ENCODE assay signal across 9 cellular contexts in the genomic region with DNA sequence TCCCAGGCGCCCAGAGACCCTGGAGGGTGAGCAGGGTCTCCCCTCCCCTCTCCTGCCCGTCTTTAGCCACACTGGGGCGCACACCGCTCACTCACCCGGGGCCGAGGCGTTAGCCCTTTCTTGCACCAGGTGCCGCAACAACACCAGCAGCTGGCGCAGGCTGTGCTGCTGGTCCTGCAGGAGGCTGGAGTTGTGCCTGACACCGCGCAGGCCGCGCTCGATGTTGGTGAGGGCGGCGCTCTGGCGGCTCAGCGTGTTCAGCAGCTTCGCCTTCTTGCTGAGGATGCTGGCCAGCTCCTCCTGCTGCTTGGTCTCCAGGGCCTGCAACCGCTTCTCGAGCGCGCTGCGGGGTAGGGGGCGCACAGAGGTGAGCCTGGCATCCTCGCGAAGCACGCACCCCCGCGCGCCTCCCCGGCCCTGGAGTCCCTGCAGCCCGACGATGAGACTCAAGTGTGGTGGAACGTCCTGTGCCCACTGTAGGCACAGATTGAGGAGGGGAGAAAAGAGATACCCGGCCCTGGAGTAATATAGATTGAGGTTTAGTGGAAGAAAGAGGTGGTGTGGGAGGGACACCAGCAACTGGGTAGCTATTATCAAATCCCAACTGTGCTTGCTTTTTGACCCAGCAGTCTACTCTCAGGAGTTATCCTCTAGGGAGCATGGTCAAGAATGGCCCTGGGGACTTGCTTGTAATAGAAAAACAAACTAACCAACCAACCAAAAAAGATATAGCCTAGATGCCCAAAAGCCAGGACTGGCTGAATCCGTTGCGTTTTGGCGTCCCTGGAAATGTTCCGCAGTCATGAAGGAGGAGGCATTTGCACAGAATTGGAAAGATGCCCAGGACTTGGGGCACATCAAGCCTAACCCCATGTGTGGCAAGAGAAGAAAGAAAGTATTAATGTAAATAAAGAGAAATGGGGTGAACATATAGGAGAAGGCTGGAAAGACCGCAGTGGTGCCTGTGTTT. TPM values are rescaled to one million over a fixed set of nuclear protein-coding genes. Genes with fewer than 3 reads are reported as not detected.
DNase-seq lines count a peak whose midpoint lies in the region; ATAC-seq and TF ChIP-seq lines count a peak whose summit lies in the region.
"Had no signal": no experiment of that assay in that cellular context is flagged by ENCODE, and none has a peak within 500 bp of the region (broad histone marks: within the 10 kb centered on the region; RNA-seq: fewer than 3 reads in every experiment).

No MANE protein-coding gene starts in this region.

- H3K4me3 ChIP-seq in PC-3 (ENCODE audit: low read length), result no peak overlapping the region

- no peak overlapping the region for H3K9ac ChIP-seq in PC-3 (ENCODE audit: low read length)

- H3K27ac Mint-ChIP-seq in Calu3 (ENCODE audit: unreplicated experiment), result no peak overlapping the region

- peaks cover 8% of the 10 kb centered on the region for H3K36me3 Mint-ChIP-seq in Calu3 (ENCODE audit: insufficient read depth, unreplicated experiment)

- peaks cover 11% of the 10 kb centered on the region for H3K4me1 ChIP-seq in PC-3 (ENCODE audit: insufficient read depth, low read length)

- peak; percentile 21; the same call in 1 of the 2 replicates for TF ChIP-seq CTCF in PC-3 (conservative IDR thresholded peaks at IDR 0.05; ENCODE audit: low read depth, low read length)
- no peak for TF ChIP-seq CTCF in Calu3 (IDR thresholded peaks at IDR 0.05; ENCODE audit: unreplicated experiment)

- H3K27ac ChIP-seq in PC-3 (ENCODE audit: low read length), result no peak overlapping the region
- H3K27ac ChIP-seq: WERI-Rb-1 had no signal

- DNase-seq in GM04504 (ENCODE audit: low read depth), result peak; percentile 10
- peak; percentile 36 for DNase-seq in PC-3
- DNase-seq in Right ventricle myocardium superior, result peak; percentile 82
- peak in 9 of 10 donors; percentile 17 to 94 (median 60) for DNase-seq in posterior cingulate gyrus
- no peak for DNase-seq in cortex of kidney (lab: John Stamatoyannopoulos, UW)
- no peak for DNase-seq in Calu3
- DNase-seq in left lobe of liver (ENCODE audit: low spot score), result no peak
- DNase-seq in activated T-cell treated with anti-CD3 and anti-CD28 coated beads, Interleukin-2, amount 50 U/mL, for 48 hours, result no peak
- DNase-seq: WERI-Rb-1 had no signal

- H3K79me2 ChIP-seq in PC-3 (ENCODE audit: low read length), result no peaks in the 10 kb centered on the region

- intact Hi-C loops in PC-3 (cut with micrococcal nuclease) (loop anchor here (5.0 kb wide), 1 partner anchor 68 kb away; no protein-coding TSS in a partner anchor), Right ventricle myocardium superior (cut with DNase I) (no loop called here), posterior cingulate gyrus (cut with DNase I) (no loop called here), Calu3 (cut with micrococcal nuclease; ENCODE audit: unreplicated experiment) (no loop called here)

- BruUV-seq in PC-3 (replicated peaks; lab: Mats Ljungman, UMichigan), result no TSS peak
- BruUV-seq in Calu3 (replicated peaks; lab: Mats Ljungman, UMichigan), result no TSS peak

- ATAC-seq in PC-3 (peak; percentile 48), Right ventricle myocardium superior (ENCODE audit: poor library complexity) (peak; percentile 78), left lobe of liver (no peak)

- no peaks in the 10 kb centered on the region for H3K9me3 Mint-ChIP-seq in Calu3 (ENCODE audit: low read depth, unreplicated experiment)

- no peak overlapping the region for H3K4me3 Mint-ChIP-seq in Calu3 (ENCODE audit: low read depth, unreplicated experiment)

- no peak overlapping the region for H3K4me2 ChIP-seq in PC-3 (ENCODE audit: low read length)

- CTCF ChIA-PET in PC-3 (lab: Charles Lee), result no interaction called here
- CTCF ChIA-PET in Calu3 (lab: Charles Lee), result no interaction called here

- peaks cover 23% of the 10 kb centered on the region for H3K27me3 ChIP-seq in PC-3 (ENCODE audit: low read length)

- H3K27me3 Mint-ChIP-seq in Calu3 (ENCODE audit: unreplicated experiment), result peaks cover 3% of the 10 kb centered on the region

- H3K36me3 ChIP-seq in PC-3 (ENCODE audit: low read depth, low read length), result no peaks in the 10 kb centered on the region
- H3K36me3 ChIP-seq: WERI-Rb-1 had no signal

- no peak overlapping the region for H2AFZ ChIP-seq in PC-3 (ENCODE audit: low read length)

- no peaks in the 10 kb centered on the region for H3K9me3 ChIP-seq in PC-3 (ENCODE audit: low read length)

- POLR2A ChIA-PET in PC-3 (lab: Charles Lee; ENCODE audit: unreplicated experiment), result no interaction called here

- H3K4me1 Mint-ChIP-seq in Calu3 (ENCODE audit: low read depth, unreplicated experiment), result peaks cover 25% of the 10 kb centered on the region

- no peaks in the 10 kb centered on the region for H3K9me2 ChIP-seq in PC-3 (replicated peaks; ENCODE audit: low read length)

- no peaks in the 10 kb centered on the region for H4K20me1 ChIP-seq in PC-3 (ENCODE audit: low read length)

- H3F3A ChIP-seq in PC-3 (ENCODE audit: low read length, unreplicated experiment), result no peaks in the 10 kb centered on the region

RNA-seq across cellular contexts. Expression of gene ANGPT4, which starts 30.9 kb away (rescaled TPM):
- not detected in 2 replicates for total RNA-seq in PC-3 (2014; rRNA removed)
- not detected for total RNA-seq in Right ventricle myocardium superior
- total RNA-seq in Calu3 (2022), result not detected in 2 replicates
- 0.05 TPM for total RNA-seq in left lobe of liver

RNA-seq across cellular contexts. Expression of gene FAM110A, which starts 51.8 kb away (rescaled TPM):
- total RNA-seq in PC-3 (2014; rRNA removed), result 23.0 and 28.4 TPM in 2 replicates
- total RNA-seq in Right ventricle myocardium superior, result 1.9 TPM
- 14.5 and 14.9 TPM in 2 replicates for total RNA-seq in Calu3 (2022)
- 1.7 TPM for total RNA-seq in left lobe of liver

Comparison
In these comparisons a context has a peak if more than half of its experiments do, and no peak if none do; other contexts are left out.
1. DNase-seq: peak in GM04504 (single experiment), PC-3 (single experiment), Right ventricle myocardium superior (single experiment) and posterior cingulate gyrus (9 of 10); none in cortex of kidney (single experiment), Calu3 (single experiment), left lobe of liver (single experiment) and activated T-cell treated with anti-CD3 and anti-CD28 coated beads, Interleukin-2, amount 50 U/mL, for 48 hours (0 of 2).